Comparison of ENCODE assay signal across 15 cellular contexts in genomic region chr14:72714871-72715214, GRCh38.
DNase-seq lines count a peak whose midpoint lies in the region; ATAC-seq and TF ChIP-seq lines count a peak whose summit lies in the region.
"Had no signal": no experiment of that assay in that cellular context is flagged by ENCODE, and none has a peak within 500 bp of the region (broad histone marks: within the 10 kb centered on the region; RNA-seq: fewer than 3 reads in every experiment).

No MANE protein-coding gene starts in this region.

- no peaks in the 10 kb centered on the region for H3K36me3 ChIP-seq in naive thymus-derived CD4-positive, alpha-beta T cell (ENCODE audit: control insufficient read depth in 2 of 3, insufficient read depth in 3 of 3, low read length in 3 of 3)
- H3K36me3 ChIP-seq in upper lobe of right lung, result no peaks in the 10 kb centered on the region
- H3K36me3 ChIP-seq in effector memory CD4-positive, alpha-beta T cell (ENCODE audit: control insufficient read depth, insufficient read depth, low read length), result no peaks in the 10 kb centered on the region
- H3K36me3 ChIP-seq: suprapubic skin had no signal

- CTCF ChIA-PET in naive thymus-derived CD4-positive, alpha-beta T cell (lab: Charles Lee), result interaction anchor here (0.6 kb wide), 1 partner anchor 37 kb away, joined by 3 read pairs; no protein-coding TSS in a partner anchor

- POLR2A ChIA-PET in naive thymus-derived CD4-positive, alpha-beta T cell (lab: Charles Lee), result no interaction called here

- peak overlapping the region in 8 of 10 donors; percentile 4 to 50 (median 28) for H3K4me3 Mint-ChIP-seq in naive thymus-derived CD4-positive, alpha-beta T cell
- H3K4me3 Mint-ChIP-seq in activated T-helper 17 cell treated with anti-CD3 and anti-CD28 coated beads, Interleukin-2, amount 50 U/mL, for 72 hours, result no peak overlapping the region

- ATAC-seq in Right ventricle myocardium inferior (peak; percentile 42), upper lobe of right lung (peak; percentile 5)
- ATAC-seq in naive thymus-derived CD4-positive, alpha-beta T cell, result no peak
- no peak for ATAC-seq in activated T-helper 17 cell treated with anti-CD3 and anti-CD28 coated beads, Interleukin-2, amount 50 U/mL, for 72 hours (replicated peaks)

- H3K36me3 Mint-ChIP-seq in naive thymus-derived CD4-positive, alpha-beta T cell, result peaks cover 0 to 11% (median 0%) of the 10 kb centered on the region in 5 donors
- no peaks in the 10 kb centered on the region for H3K36me3 Mint-ChIP-seq in activated T-helper 17 cell treated with anti-CD3 and anti-CD28 coated beads, Interleukin-2, amount 50 U/mL, for 72 hours (ENCODE audit: low read depth)

- H3K27me3 ChIP-seq in naive thymus-derived CD4-positive, alpha-beta T cell (ENCODE audit: control insufficient read depth in 2 of 2, insufficient read depth in 2 of 2, low read length in 2 of 2), result no peaks in the 10 kb centered on the region
- H3K27me3 ChIP-seq in upper lobe of right lung, result no peaks in the 10 kb centered on the region
- no peaks in the 10 kb centered on the region for H3K27me3 ChIP-seq in effector memory CD4-positive, alpha-beta T cell (replicated peaks; ENCODE audit: control insufficient read depth, insufficient read depth, low read length, poor library complexity, severe bottlenecking)
- H3K27me3 ChIP-seq: suprapubic skin had no signal

- no peak overlapping the region for H3K27ac Mint-ChIP-seq in naive thymus-derived CD4-positive, alpha-beta T cell
- H3K27ac Mint-ChIP-seq in activated T-helper 17 cell treated with anti-CD3 and anti-CD28 coated beads, Interleukin-2, amount 50 U/mL, for 72 hours, result no peak overlapping the region

- intact Hi-C loops in Right ventricle myocardium inferior (cut with DNase I) (loop anchor here (2.0 to 5.0 kb wide), 3 partner anchors 77 to 180 kb away; partner anchors contain the start of gene DPF3), cardiac septum (cut with DNase I) (loop anchor here (1.0 to 5.0 kb wide), 2 partner anchors 103 to 179 kb away; partner anchors contain the start of gene DPF3), upper lobe of right lung (cut with DNase I) (no loop called here)
- intact Hi-C loops in naive thymus-derived CD4-positive, alpha-beta T cell (cut with micrococcal nuclease), result loop anchor here in 1 of 2 donors (5.0 kb wide), 1 partner anchor 198 kb away; no protein-coding TSS in a partner anchor

- peaks cover 33 to 55% (median 37%) of the 10 kb centered on the region in 7 donors for H3K4me1 Mint-ChIP-seq in naive thymus-derived CD4-positive, alpha-beta T cell
- peaks cover 16% of the 10 kb centered on the region for H3K4me1 Mint-ChIP-seq in activated T-helper 17 cell treated with anti-CD3 and anti-CD28 coated beads, Interleukin-2, amount 50 U/mL, for 72 hours

- peaks cover 0 to 3% (median 0%) of the 10 kb centered on the region in 5 donors for H3K27me3 Mint-ChIP-seq in naive thymus-derived CD4-positive, alpha-beta T cell
- no peaks in the 10 kb centered on the region for H3K27me3 Mint-ChIP-seq in activated T-helper 17 cell treated with anti-CD3 and anti-CD28 coated beads, Interleukin-2, amount 50 U/mL, for 72 hours

- H3K4me3 ChIP-seq in coronary artery, result no peak overlapping the region
- H3K4me3 ChIP-seq in naive thymus-derived CD4-positive, alpha-beta T cell (ENCODE audit: low read length), result no peak overlapping the region
- H3K4me3 ChIP-seq in upper lobe of right lung, result no peak overlapping the region
- no peak overlapping the region for H3K4me3 ChIP-seq in effector memory CD4-positive, alpha-beta T cell (ENCODE audit: insufficient read depth, low read depth, low read length, poor library complexity, severe bottlenecking)
- H3K4me3 ChIP-seq: suprapubic skin had no signal

- peaks cover 0 to 5% (median 0%) of the 10 kb centered on the region in 11 donors for H3K9me3 Mint-ChIP-seq in naive thymus-derived CD4-positive, alpha-beta T cell
- no peaks in the 10 kb centered on the region for H3K9me3 Mint-ChIP-seq in activated T-helper 17 cell treated with anti-CD3 and anti-CD28 coated beads, Interleukin-2, amount 50 U/mL, for 72 hours

- TF ChIP-seq CTCF in coronary artery (IDR thresholded peaks at IDR 0.05) (no peak), upper lobe of right lung (IDR thresholded peaks at IDR 0.05) (no peak)

- H3K27ac ChIP-seq in coronary artery, result peak overlapping the region; percentile 66 to 81
- no peak overlapping the region for H3K27ac ChIP-seq in naive thymus-derived CD4-positive, alpha-beta T cell (ENCODE audit: low read depth, low read length)
- no peak overlapping the region for H3K27ac ChIP-seq in upper lobe of right lung
- no peak overlapping the region for H3K27ac ChIP-seq in effector memory CD4-positive, alpha-beta T cell (ENCODE audit: insufficient read depth, low read length, poor library complexity, severe bottlenecking)
- H3K27ac ChIP-seq: epithelial cell of prostate, suprapubic skin had no signal

- H3K4me1 ChIP-seq in naive thymus-derived CD4-positive, alpha-beta T cell (ENCODE audit: control insufficient read depth in 2 of 2, insufficient read depth in 2 of 2, low read length in 2 of 2), result peaks cover 22 to 27% of the 10 kb centered on the region in 2 donors
- no peaks in the 10 kb centered on the region for H3K4me1 ChIP-seq in upper lobe of right lung
- peaks cover 11% of the 10 kb centered on the region for H3K4me1 ChIP-seq in effector memory CD4-positive, alpha-beta T cell (ENCODE audit: control insufficient read depth, insufficient read depth, low read length, poor library complexity, severe bottlenecking)

- peak; percentile 71 for DNase-seq in Right ventricle myocardium inferior (ENCODE audit: missing footprints)
- DNase-seq in cardiac septum (ENCODE audit: low spot score), result no peak
- DNase-seq in coronary artery (ENCODE audit: low spot score), result no peak
- no peak for DNase-seq in naive thymus-derived CD4-positive, alpha-beta T cell
- DNase-seq in upper lobe of right lung, result peak; percentile 48
- DNase-seq in cortex of kidney (lab: John Stamatoyannopoulos, UW), result no peak
- no peak for DNase-seq in effector memory CD4-positive, alpha-beta T cell
- DNase-seq: activated naive CD4-positive, alpha-beta T cell treated with Interleukin-2 at 50 U/mL for 16 hours; cerebellar nuclear complex; NCI-H2107; NCI-H82; T-helper 9 cell had no signal

- H3K9me3 ChIP-seq in naive thymus-derived CD4-positive, alpha-beta T cell (ENCODE audit: control insufficient read depth in 2 of 3, low read length in 3 of 3), result no peaks in the 10 kb centered on the region
- H3K9me3 ChIP-seq in upper lobe of right lung, result no peaks in the 10 kb centered on the region
- no peaks in the 10 kb centered on the region for H3K9me3 ChIP-seq in effector memory CD4-positive, alpha-beta T cell (ENCODE audit: control insufficient read depth, low read length)
- H3K9me3 ChIP-seq: suprapubic skin had no signal

Comparison
In these comparisons a context has a peak if more than half of its experiments do, and no peak if none do; other contexts are left out.
1. DNase-seq: peak in Right ventricle myocardium inferior (single experiment) and upper lobe of right lung (single experiment); none in cardiac septum (single experiment), coronary artery (single experiment), naive thymus-derived CD4-positive, alpha-beta T cell (0 of 9), cortex of kidney (single experiment) and effector memory CD4-positive, alpha-beta T cell (0 of 3).
2. ATAC-seq: peak in Right ventricle myocardium inferior (single experiment) and upper lobe of right lung (single experiment); none in naive thymus-derived CD4-positive, alpha-beta T cell (single experiment) and activated T-helper 17 cell treated with anti-CD3 and anti-CD28 coated beads, Interleukin-2, amount 50 U/mL, for 72 hours (single experiment).
3. H3K27ac ChIP-seq: peak in coronary artery (2 of 2); none in naive thymus-derived CD4-positive, alpha-beta T cell (single experiment), upper lobe of right lung (single experiment) and effector memory CD4-positive, alpha-beta T cell (single experiment).